ENCODE assay signal across 10 cellular contexts in the genomic region with DNA sequence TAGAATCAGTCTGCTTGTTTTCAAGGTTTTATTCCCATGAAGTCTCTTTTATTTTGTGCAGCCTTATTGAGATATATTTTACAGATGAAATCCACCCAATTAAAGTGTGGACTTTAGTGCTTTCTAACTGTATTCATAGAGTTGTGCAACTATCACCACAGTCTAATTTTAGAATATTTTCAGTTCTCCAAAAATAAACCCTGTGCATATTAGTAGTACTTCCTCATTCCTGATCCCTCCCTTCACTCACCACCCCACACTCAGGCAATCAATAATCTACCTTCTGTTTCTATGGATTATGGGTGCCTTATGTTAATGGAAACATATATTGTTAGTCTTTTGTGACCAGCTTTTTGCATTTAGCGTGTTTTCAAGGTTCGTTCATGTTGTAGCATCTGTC.
DNase-seq lines count a peak whose midpoint lies in the region; ATAC-seq, FAIRE-seq and TF ChIP-seq lines count a peak whose summit lies in the region.
"Had no signal": no experiment of that assay in that cellular context is flagged by ENCODE, and none has a peak within 500 bp of the region (broad histone marks: within the 10 kb centered on the region; RNA-seq: fewer than 3 reads in every experiment).

No MANE protein-coding gene starts in this region.

- intact Hi-C loops in mucosa of descending colon (cut with DNase I, micrococcal nuclease), result no loop called here
- intact Hi-C loops in head of caudate nucleus (cut with DNase I), result no loop called here

- H3K4me3 ChIP-seq in BJ (ENCODE audit: low read depth, low read length), result no peak overlapping the region
- no peak overlapping the region for H3K4me3 ChIP-seq in brain microvascular endothelial cell (ENCODE audit: low read depth, low read length)
- no peak overlapping the region for H3K4me3 ChIP-seq in mucosa of descending colon

- no peak for FAIRE-seq in GM19239 (lab: Jason Lieb, UNC)

- H3K36me3 ChIP-seq in BJ (ENCODE audit: control insufficient read depth, insufficient read depth, low read length) (no peaks in the 10 kb centered on the region), brain microvascular endothelial cell (replicated peaks) (no peaks in the 10 kb centered on the region), mucosa of descending colon (ENCODE audit: low read depth) (no peaks in the 10 kb centered on the region)

- peak; percentile 84 for ATAC-seq in GM21423 (IDR thresholded peaks at IDR 0.05; ENCODE audit: unreplicated experiment)
- peak; percentile 71 for ATAC-seq in HG03460 (IDR thresholded peaks at IDR 0.05; ENCODE audit: unreplicated experiment)
- no peak for ATAC-seq in mucosa of descending colon
- ATAC-seq in stimulated activated naive CD8-positive, alpha-beta T cell treated with anti-CD3 and anti-CD28 coated beads, Interleukin-15, Interleukin-2, amounts not matched to agents 100 U/mL and 50 U/mL, for 24 hours, result no peak

- peak overlapping the region; percentile 76 for H3K27ac ChIP-seq in brain microvascular endothelial cell
- H3K27ac ChIP-seq: C4-2B had no signal

- peaks cover 2% of the 10 kb centered on the region for H3K9me3 ChIP-seq in mucosa of descending colon

- H3K27me3 ChIP-seq in BJ (ENCODE audit: control insufficient read depth, insufficient read depth, low read length), result no peaks in the 10 kb centered on the region
- no peaks in the 10 kb centered on the region for H3K27me3 ChIP-seq in brain microvascular endothelial cell (replicated peaks)

- CTCF ChIA-PET in BJ (lab: Yijun Ruan, JAX), result no interaction called here

- POLR2A ChIA-PET in BJ (lab: Charles Lee), result no interaction called here

- in situ Hi-C loops in brain microvascular endothelial cell (cut with HindIII; ENCODE audit: low pct_ligation_motif_present, low sequenced_read_pairs), result no loop called here

- DNase-seq in BJ (ENCODE audit: low read depth) (peak; percentile 40), brain microvascular endothelial cell (no peak), mucosa of descending colon (no peak), GM19239 (ENCODE audit: insufficient read length, low spot score) (no peak), head of caudate nucleus (no peak)
- DNase-seq in stimulated activated naive CD8-positive, alpha-beta T cell treated with anti-CD3 and anti-CD28 coated beads, Interleukin-15, Interleukin-2, amounts not matched to agents 100 U/mL and 50 U/mL, for 24 hours, result no peak
- DNase-seq: activated naive CD8-positive, alpha-beta T cell treated with anti-CD3 and anti-CD28 coated beads, Interleukin-2, amount 10 ng/mL, durations not matched to agents 7 days and 5 days had no signal

- H3K4me1 ChIP-seq in mucosa of descending colon (ENCODE audit: low read depth), result no peaks in the 10 kb centered on the region

- TF ChIP-seq CTCF in BJ (IDR thresholded peaks at IDR 0.05; ENCODE audit: insufficient read depth, low read depth, low read length) (no peak), brain microvascular endothelial cell (IDR thresholded peaks at IDR 0.05; ENCODE audit: low read depth, low read length, missing control alignments) (no peak), mucosa of descending colon (IDR thresholded peaks at IDR 0.05) (no peak)

Comparison
In these comparisons a context has a peak if more than half of its experiments do, and no peak if none do; other contexts are left out.
1. ATAC-seq: peak in GM21423 (single experiment) and HG03460 (single experiment); none in mucosa of descending colon (single experiment) and stimulated activated naive CD8-positive, alpha-beta T cell treated with anti-CD3 and anti-CD28 coated beads, Interleukin-15, Interleukin-2, amounts not matched to agents 100 U/mL and 50 U/mL, for 24 hours (single experiment).